ENCODE assay signal across 9 cellular contexts in the genomic region with DNA sequence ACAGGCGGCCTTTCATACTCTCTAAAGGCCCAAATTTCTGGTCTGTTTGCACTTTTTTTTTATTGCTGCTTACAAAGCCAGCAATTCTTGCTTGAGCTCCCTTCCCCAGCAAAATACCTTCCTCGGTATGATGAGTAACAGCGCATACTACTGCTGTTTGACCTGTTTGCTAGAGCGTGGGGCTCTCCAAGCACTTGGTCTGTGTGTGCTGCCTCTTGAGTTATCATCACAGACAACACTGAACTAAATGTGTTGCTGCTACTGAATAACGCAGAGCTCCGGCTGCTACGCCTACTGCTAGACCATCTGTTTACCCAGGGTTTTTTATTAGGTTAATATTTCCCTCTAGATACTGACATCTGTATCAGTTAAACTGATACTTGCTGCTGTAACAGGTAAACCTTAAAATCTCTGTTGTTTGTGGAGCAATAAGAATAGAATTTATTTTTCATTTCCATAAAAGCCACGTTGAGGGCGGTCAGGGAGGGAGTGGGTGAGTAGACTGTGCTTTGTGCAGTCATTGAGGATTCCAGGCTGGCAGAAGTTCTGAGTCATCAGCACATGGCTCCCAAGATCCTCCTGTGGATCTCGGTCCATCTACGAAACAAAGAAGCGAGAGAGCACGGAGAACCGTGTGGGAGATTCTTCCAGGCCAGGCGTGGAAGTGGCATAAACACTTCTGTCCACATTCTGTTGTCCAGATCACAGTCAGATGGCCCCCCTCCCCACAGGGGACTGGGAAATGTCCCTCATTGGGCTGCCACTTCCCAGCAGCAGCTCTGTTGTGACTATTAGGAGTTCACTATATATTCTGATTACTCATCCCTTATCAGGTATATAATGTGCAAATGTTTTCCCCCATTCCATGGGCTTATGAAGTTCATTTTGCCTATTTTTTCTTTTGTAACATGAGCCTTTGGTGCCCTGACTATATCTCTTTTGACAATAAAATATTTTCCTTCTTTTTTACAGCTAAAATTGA.
DNase-seq lines count a peak whose midpoint lies in the region; TF ChIP-seq lines count a peak whose summit lies in the region.
"Had no signal": no experiment of that assay in that cellular context is flagged by ENCODE, and none has a peak within 500 bp of the region (broad histone marks: within the 10 kb centered on the region; RNA-seq: fewer than 3 reads in every experiment).

No MANE protein-coding gene starts in this region.

- TF ChIP-seq CTCF in fibroblast of mammary gland (conservative IDR thresholded peaks at IDR 0.05; ENCODE audit: control insufficient read depth, insufficient read depth, low read depth, low read length): no peak

- DNase-seq in ELR (ENCODE audit: low read depth) (peak; percentile 75), NCI-H524 treated with DMSO at 0.1 percent for 48 hours (lab: John Stamatoyannopoulos, UW) (peak; percentile 60), fibroblast of mammary gland (ENCODE audit: low read depth) (peak; percentile 74), posterior cingulate gyrus (peak in 7 of 10 donors; percentile 19 to 90 (median 41)), NCI-H187 treated with DMSO at 0.1 percent for 48 hours (lab: John Stamatoyannopoulos, UW) (no peak), NCI-H1436 (lab: John Stamatoyannopoulos, UW) (no peak)
- DNase-seq in effector CD4-positive, alpha-beta T cell: no peak
- DNase-seq in activated CD4-positive, alpha-beta T cell treated with anti-CD3 and anti-CD28 coated beads, Interleukin-2, amount 50 U/mL, for 1 hour: no peak
- DNase-seq: DMS79 treated with DMSO at 0.1 percent for 48 hours had no signal

- intact Hi-C loops in posterior cingulate gyrus (cut with DNase I): no loop called here

- no peak overlapping the region for H3K4me3 ChIP-seq in fibroblast of mammary gland (ENCODE audit: control insufficient read depth, low read depth, low read length)

Comparison
In these comparisons a context has a peak if more than half of its experiments do, and no peak if none do; other contexts are left out.
1. DNase-seq: peak in ELR (single experiment), NCI-H524 treated with DMSO at 0.1 percent for 48 hours (single experiment), fibroblast of mammary gland (single experiment) and posterior cingulate gyrus (7 of 10); none in NCI-H187 treated with DMSO at 0.1 percent for 48 hours (single experiment), effector CD4-positive, alpha-beta T cell (single experiment), activated CD4-positive, alpha-beta T cell treated with anti-CD3 and anti-CD28 coated beads, Interleukin-2, amount 50 U/mL, for 1 hour (single experiment) and NCI-H1436 (single experiment).